In the genomic region with DNA sequence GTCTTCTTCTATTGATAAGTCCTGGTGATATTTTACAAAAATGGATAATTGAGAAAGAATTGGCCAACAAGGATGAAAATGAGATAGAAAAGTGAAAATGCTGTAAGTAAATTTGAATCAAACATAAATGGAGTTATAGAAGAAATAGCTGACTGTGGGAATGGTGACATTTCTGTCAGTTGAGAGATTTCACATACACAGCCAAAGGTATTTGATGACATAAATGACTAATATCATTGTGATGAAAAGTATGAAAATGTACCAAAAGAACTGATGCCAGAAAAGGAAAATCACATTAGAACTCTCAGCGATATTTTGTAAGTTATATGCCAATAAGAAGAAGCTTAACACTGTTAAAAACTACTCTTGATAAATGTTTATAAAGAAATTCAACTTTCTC, we compare ENCODE assay signal across 17 cellular contexts. TPM values are rescaled to one million over a fixed set of nuclear protein-coding genes. Genes with fewer than 3 reads are reported as not detected.
DNase-seq lines count a peak whose midpoint lies in the region; ATAC-seq, FAIRE-seq and TF ChIP-seq lines count a peak whose summit lies in the region.
"Had no signal": no experiment of that assay in that cellular context is flagged by ENCODE, and none has a peak within 500 bp of the region (broad histone marks: within the 10 kb centered on the region; RNA-seq: fewer than 3 reads in every experiment).

No MANE protein-coding gene starts in this region.

- H3K14ac ChIP-seq in mesenchymal stem cell (ENCODE audit: low read length in 2 of 2): no peak overlapping the region

- no peak overlapping the region for H2BK120ac ChIP-seq in mesenchymal stem cell (ENCODE audit: low read depth, low read length)

- H4K91ac ChIP-seq in mesenchymal stem cell (ENCODE audit: low read length): no peak overlapping the region

- H3K9me3 Mint-ChIP-seq in chondrocyte (ENCODE audit: low read depth): no peaks in the 10 kb centered on the region

- no peak for DNase-seq in RCC 7860 (ENCODE audit: low spot score)
- DNase-seq in chondrocyte (ENCODE audit: low spot score): no peak
- DNase-seq in mesenchymal stem cell: no peak
- no peak for DNase-seq in thoracic aorta (ENCODE audit: low spot score)
- no peak for DNase-seq in hypothalamus (lab: John Stamatoyannopoulos, UW)
- no peak for DNase-seq in posterior cingulate gyrus
- DNase-seq in NK-92 (lab: John Stamatoyannopoulos, UW; ENCODE audit: unreplicated experiment): no peak
- DNase-seq: Calu3; CD4-positive, alpha-beta memory T cell; DMS79; MV-4-11; NCI-H1417 treated with DMSO at 0.1 percent for 48 hours; NCI-H2029; NCI-H2171; NCI-H446 treated with DMSO at 0.1 percent for 48 hours; SJCRH30 had no signal

- H3K18ac ChIP-seq in mesenchymal stem cell (ENCODE audit: low read depth in 1 of 2, low read length in 2 of 2): no peak overlapping the region

- H3K4me3 ChIP-seq in mesenchymal stem cell (ENCODE audit: insufficient read depth in 1 of 2, low read depth in 1 of 2, low read length in 2 of 2): peak overlapping the region in 1 of 2 experiments; percentile 50
- H3K4me3 ChIP-seq in thoracic aorta: peak overlapping the region; percentile 48
- H3K4me3 ChIP-seq: K562, SJCRH30 had no signal

- H3K36me3 ChIP-seq in mesenchymal stem cell (ENCODE audit: control insufficient read depth in 1 of 2, insufficient read depth in 2 of 2, low read depth in 1 of 2, low read length in 2 of 2): no peaks in the 10 kb centered on the region
- H3K36me3 ChIP-seq in thoracic aorta: no peaks in the 10 kb centered on the region
- H3K36me3 ChIP-seq: SJCRH30 had no signal

- no peak overlapping the region for H4K8ac ChIP-seq in mesenchymal stem cell (ENCODE audit: low read length)

- no peak overlapping the region for H2BK5ac ChIP-seq in mesenchymal stem cell (ENCODE audit: low read depth, low read length, poor library complexity, severe bottlenecking)

- H3K27ac ChIP-seq in mesenchymal stem cell (ENCODE audit: low read length, poor library complexity, severe bottlenecking) (no peak overlapping the region), thoracic aorta (no peak overlapping the region)
- H3K27ac ChIP-seq: SJCRH30 had no signal

- H2BK15ac ChIP-seq in mesenchymal stem cell (ENCODE audit: low read depth, poor library complexity, severe bottlenecking): no peak overlapping the region

- WGBS in mesenchymal stem cell: no CpG with 5 or more reads among the region's 1 CpG

- no peaks in the 10 kb centered on the region for H3K9me3 ChIP-seq in mesenchymal stem cell (ENCODE audit: control insufficient read depth, low read length)
- no peaks in the 10 kb centered on the region for H3K9me3 ChIP-seq in thoracic aorta
- H3K9me3 ChIP-seq: SJCRH30 had no signal

- intact Hi-C loops in posterior cingulate gyrus (cut with DNase I): no loop called here

- no peak overlapping the region for H3K4me3 Mint-ChIP-seq in chondrocyte (ENCODE audit: unreplicated experiment)
- H3K4me3 Mint-ChIP-seq: CD4-positive, alpha-beta memory T cell had no signal

- ATAC-seq in thoracic aorta (ENCODE audit: insufficient number of reproducible peaks, low FRiP score, low read depth): no peak
- ATAC-seq: K562 had no signal

- no peak overlapping the region for H2AFZ ChIP-seq in mesenchymal stem cell (ENCODE audit: low read depth, low read length)

- no peak overlapping the region for H3K23ac ChIP-seq in mesenchymal stem cell (ENCODE audit: low read length in 2 of 2)

- no peak overlapping the region for H3K4me2 ChIP-seq in mesenchymal stem cell (ENCODE audit: low read length, poor library complexity, severe bottlenecking)

- H3K4ac ChIP-seq in mesenchymal stem cell (ENCODE audit: low read depth in 1 of 2, low read length in 2 of 2): no peak overlapping the region

- no peaks in the 10 kb centered on the region for H3K79me1 ChIP-seq in mesenchymal stem cell (replicated peaks; ENCODE audit: low read length, poor library complexity, severe bottlenecking)

- TF ChIP-seq CTCF in chondrocyte (IDR thresholded peaks at IDR 0.05): no peak
- no peak for TF ChIP-seq CTCF in thoracic aorta (IDR thresholded peaks at IDR 0.05)

- no peak overlapping the region for H2BK12ac ChIP-seq in mesenchymal stem cell (ENCODE audit: low read length in 2 of 2)

- no peaks in the 10 kb centered on the region for H3K36me3 Mint-ChIP-seq in chondrocyte (ENCODE audit: low read depth)
- H3K36me3 Mint-ChIP-seq: CD4-positive, alpha-beta memory T cell had no signal

- peaks cover 44% of the 10 kb centered on the region for H3K4me1 Mint-ChIP-seq in chondrocyte (ENCODE audit: low read depth)
- H3K4me1 Mint-ChIP-seq: CD4-positive, alpha-beta memory T cell had no signal

- H3K4me1 ChIP-seq in mesenchymal stem cell (ENCODE audit: control insufficient read depth, insufficient read depth, low read depth, low read length) (no peaks in the 10 kb centered on the region), thoracic aorta (ENCODE audit: control insufficient read depth in 1 of 2, low read depth in 2 of 2) (peaks cover 37 to 41% of the 10 kb centered on the region in 2 donors)
- H3K4me1 ChIP-seq: SJCRH30 had no signal

- peak overlapping the region; percentile 57 for H3K9ac ChIP-seq in mesenchymal stem cell (ENCODE audit: low read length)

- H3K27me3 ChIP-seq in mesenchymal stem cell (ENCODE audit: control insufficient read depth in 1 of 2, insufficient read depth in 1 of 2, low read length in 2 of 2) (no peaks in the 10 kb centered on the region), thoracic aorta (replicated peaks; ENCODE audit: insufficient read depth) (no peaks in the 10 kb centered on the region)
- H3K27me3 ChIP-seq: SJCRH30 had no signal

- peak; percentile 56 for FAIRE-seq in RCC 7860 (lab: Jason Lieb, UNC)
- FAIRE-seq: K562 had no signal

- no peak overlapping the region for H2AK5ac ChIP-seq in mesenchymal stem cell (ENCODE audit: low read length, severe bottlenecking)

- peak overlapping the region; percentile 73 for H3K27ac Mint-ChIP-seq in chondrocyte (ENCODE audit: unreplicated experiment)
- H3K27ac Mint-ChIP-seq: CD4-positive, alpha-beta memory T cell had no signal

- H3K27me3 Mint-ChIP-seq in chondrocyte (ENCODE audit: low read depth): peaks cover 6% of the 10 kb centered on the region

RNA-seq across cellular contexts. Expression of gene TFPI2, which starts 54.9 kb away (rescaled TPM):
- 6.0 to 14.1 TPM (median 10.6 TPM) in 3 replicates for total RNA-seq in chondrocyte
- polyA plus RNA-seq in mesenchymal stem cell (2013, experiment 1 of 2): 405 TPM
- 418 TPM for polyA plus RNA-seq in mesenchymal stem cell (2013, experiment 2 of 2)
- total RNA-seq in thoracic aorta: 10 to 100 TPM; 19.8 to 23.7 TPM
- total RNA-seq: CD4-positive, alpha-beta memory T cell had no signal
- polyA plus RNA-seq: CD4-positive, alpha-beta memory T cell had no signal
